In the genomic region with DNA sequence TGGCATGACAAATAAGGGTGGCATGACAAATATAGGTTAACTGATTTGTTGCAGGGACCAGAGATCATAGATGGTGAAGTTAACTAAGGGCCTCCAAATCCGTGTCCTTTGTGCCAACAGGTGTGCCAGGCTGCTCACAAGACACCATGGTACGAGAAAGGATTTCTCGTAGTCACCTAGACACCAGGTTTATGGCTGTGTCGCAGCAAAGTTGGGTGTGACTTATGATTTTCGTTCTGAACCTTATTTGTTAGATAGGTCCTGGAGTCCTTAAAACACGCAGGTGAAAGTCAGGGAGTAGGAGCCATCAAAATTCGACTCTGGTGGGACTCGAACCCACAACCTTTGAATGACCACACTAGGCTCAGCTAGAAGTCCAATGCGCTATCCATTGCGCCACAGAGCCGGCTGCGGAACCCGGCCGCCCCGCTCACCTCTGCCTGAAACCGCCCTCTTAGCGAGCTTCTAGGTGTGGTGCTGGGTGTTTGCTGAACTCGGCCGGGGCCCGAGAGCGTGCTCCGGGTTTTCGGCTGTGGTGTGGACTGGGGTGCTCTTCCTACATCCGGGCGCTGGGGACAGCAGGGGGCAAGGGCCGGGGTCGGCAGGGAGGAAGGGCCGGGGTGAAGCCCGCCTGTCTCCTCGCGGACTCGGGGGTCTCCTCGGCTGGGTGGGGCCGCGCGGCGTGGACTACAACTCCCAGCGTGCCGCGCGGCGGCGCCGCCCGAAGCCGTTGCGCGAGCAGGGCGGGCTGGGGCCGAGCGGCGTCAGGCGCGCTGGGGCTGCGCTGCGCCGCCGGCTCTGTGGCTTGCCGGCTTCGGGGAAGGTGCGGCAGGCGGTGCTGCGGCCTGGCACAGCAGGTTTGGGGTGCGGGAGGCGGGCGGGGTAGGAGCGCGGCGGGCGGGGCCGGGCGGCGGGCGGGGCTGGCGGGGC, we compare ENCODE assay signal across 1 cellular context.
TF ChIP-seq lines count a peak whose summit lies in the region.

Gene SLC27A4, plus strand, starts transcription at position 767 of the 930 bp plus-strand sequence. CDS start 2,606 bp downstream, outside the sequence.

TF ChIP-seq in K562, 482 proteins besides CTCF, POLR2A, EP300 and RAD21 (continued from another document and continues in another):
- TF ChIP-seq, protein P1, sequence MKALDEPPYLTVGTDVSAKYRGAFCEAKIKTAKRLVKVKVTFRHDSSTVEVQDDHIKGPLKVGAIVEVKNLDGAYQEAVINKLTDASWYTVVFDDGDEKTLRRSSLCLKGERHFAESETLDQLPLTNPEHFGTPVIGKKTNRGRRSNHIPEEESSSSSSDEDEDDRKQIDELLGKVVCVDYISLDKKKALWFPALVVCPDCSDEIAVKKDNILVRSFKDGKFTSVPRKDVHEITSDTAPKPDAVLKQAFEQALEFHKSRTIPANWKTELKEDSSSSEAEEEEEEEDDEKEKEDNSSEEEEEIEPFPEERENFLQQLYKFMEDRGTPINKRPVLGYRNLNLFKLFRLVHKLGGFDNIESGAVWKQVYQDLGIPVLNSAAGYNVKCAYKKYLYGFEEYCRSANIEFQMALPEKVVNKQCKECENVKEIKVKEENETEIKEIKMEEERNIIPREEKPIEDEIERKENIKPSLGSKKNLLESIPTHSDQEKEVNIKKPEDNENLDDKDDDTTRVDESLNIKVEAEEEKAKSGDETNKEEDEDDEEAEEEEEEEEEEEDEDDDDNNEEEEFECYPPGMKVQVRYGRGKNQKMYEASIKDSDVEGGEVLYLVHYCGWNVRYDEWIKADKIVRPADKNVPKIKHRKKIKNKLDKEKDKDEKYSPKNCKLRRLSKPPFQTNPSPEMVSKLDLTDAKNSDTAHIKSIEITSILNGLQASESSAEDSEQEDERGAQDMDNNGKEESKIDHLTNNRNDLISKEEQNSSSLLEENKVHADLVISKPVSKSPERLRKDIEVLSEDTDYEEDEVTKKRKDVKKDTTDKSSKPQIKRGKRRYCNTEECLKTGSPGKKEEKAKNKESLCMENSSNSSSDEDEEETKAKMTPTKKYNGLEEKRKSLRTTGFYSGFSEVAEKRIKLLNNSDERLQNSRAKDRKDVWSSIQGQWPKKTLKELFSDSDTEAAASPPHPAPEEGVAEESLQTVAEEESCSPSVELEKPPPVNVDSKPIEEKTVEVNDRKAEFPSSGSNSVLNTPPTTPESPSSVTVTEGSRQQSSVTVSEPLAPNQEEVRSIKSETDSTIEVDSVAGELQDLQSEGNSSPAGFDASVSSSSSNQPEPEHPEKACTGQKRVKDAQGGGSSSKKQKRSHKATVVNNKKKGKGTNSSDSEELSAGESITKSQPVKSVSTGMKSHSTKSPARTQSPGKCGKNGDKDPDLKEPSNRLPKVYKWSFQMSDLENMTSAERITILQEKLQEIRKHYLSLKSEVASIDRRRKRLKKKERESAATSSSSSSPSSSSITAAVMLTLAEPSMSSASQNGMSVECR (CRISPR knock-in tag; IDR thresholded peaks at IDR 0.05) = peak; percentile 94
- TF ChIP-seq TCFL5 (CRISPR knock-in tag; conservative IDR thresholded peaks at IDR 0.05) (no peak), NCOA6 (IDR thresholded peaks at IDR 0.05) (no peak), PHF21A (IDR thresholded peaks at IDR 0.05; ENCODE audit: borderline replicate concordance, low read depth) (peak; percentile 11; the same call in 1 of the 2 replicates), POLR3A (IDR thresholded peaks at IDR 0.05; ENCODE audit: borderline replicate concordance, extremely low read depth, insufficient read depth, insufficient read length) (no peak), MTA1 (IDR thresholded peaks at IDR 0.05; ENCODE audit: borderline replicate concordance) (peak; percentile 92), ZNF384 (IDR thresholded peaks at IDR 0.05; ENCODE audit: low read depth, low read length) (peak; percentile 6), ETV1 (tag; conservative IDR thresholded peaks at IDR 0.05; ENCODE audit: low read depth) (no peak), CREB3 (tag; conservative IDR thresholded peaks at IDR 0.05; ENCODE audit: low read depth) (no peak; the same call in 1 of the 2 replicates), MECOM (CRISPR knock-in tag; IDR thresholded peaks at IDR 0.05) (no peak; the same call in 1 of the 2 replicates), FOSL1 (tag; conservative IDR thresholded peaks at IDR 0.05) (no peak), MYBL2 (IDR thresholded peaks at IDR 0.05; ENCODE audit: low read depth) (no peak), MYBL2 (CRISPR knock-in tag; IDR thresholded peaks at IDR 0.05; ENCODE audit: borderline replicate concordance) (no peak), ZNF41 (CRISPR knock-in tag; conservative IDR thresholded peaks at IDR 0.05) (peak; percentile 54; the same call in 1 of the 2 replicates), MBD2 (IDR thresholded peaks at IDR 0.05; ENCODE audit: borderline replicate concordance, low read depth) (no peak), GABPA (tag; conservative IDR thresholded peaks at IDR 0.05; ENCODE audit: low read depth) (no peak), ZNF318 (IDR thresholded peaks at IDR 0.05; ENCODE audit: borderline replicate concordance in 1 of 2, low read depth in 1 of 2) (no peak), KDM2B (CRISPR knock-in tag; IDR thresholded peaks at IDR 0.05) (peak; percentile 93), HES1 (IDR thresholded peaks at IDR 0.05; ENCODE audit: low read depth) (0 out of 2 replicates have a peak, but pooled peaks have one; percentile 45), ESRRB (CRISPR knock-in tag; IDR thresholded peaks at IDR 0.05; ENCODE audit: borderline replicate concordance) (no peak), MYNN (IDR thresholded peaks at IDR 0.05) (no peak), MYNN (CRISPR knock-in tag; IDR thresholded peaks at IDR 0.05) (no peak), SIX5 (IDR thresholded peaks at IDR 0.05; ENCODE audit: borderline replicate concordance in 1 of 2, insufficient read depth in 1 of 2, low read depth in 1 of 2, low read length in 2 of 2) (peak; percentile 93 to 96), ZNF175 (CRISPR knock-in tag; IDR thresholded peaks at IDR 0.05; ENCODE audit: low read depth) (peak; percentile 78; the same call in 1 of the 2 replicates)
- TF ChIP-seq, protein P2, sequence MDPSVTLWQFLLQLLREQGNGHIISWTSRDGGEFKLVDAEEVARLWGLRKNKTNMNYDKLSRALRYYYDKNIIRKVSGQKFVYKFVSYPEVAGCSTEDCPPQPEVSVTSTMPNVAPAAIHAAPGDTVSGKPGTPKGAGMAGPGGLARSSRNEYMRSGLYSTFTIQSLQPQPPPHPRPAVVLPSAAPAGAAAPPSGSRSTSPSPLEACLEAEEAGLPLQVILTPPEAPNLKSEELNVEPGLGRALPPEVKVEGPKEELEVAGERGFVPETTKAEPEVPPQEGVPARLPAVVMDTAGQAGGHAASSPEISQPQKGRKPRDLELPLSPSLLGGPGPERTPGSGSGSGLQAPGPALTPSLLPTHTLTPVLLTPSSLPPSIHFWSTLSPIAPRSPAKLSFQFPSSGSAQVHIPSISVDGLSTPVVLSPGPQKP (CRISPR knock-in tag; IDR thresholded peaks at IDR 0.05) = no peak
- TF ChIP-seq, protein P3, sequence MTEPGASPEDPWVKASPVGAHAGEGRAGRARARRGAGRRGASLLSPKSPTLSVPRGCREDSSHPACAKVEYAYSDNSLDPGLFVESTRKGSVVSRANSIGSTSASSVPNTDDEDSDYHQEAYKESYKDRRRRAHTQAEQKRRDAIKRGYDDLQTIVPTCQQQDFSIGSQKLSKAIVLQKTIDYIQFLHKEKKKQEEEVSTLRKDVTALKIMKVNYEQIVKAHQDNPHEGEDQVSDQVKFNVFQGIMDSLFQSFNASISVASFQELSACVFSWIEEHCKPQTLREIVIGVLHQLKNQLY (CRISPR knock-in tag; conservative IDR thresholded peaks at IDR 0.05) = peak in 1 of 2 experiments; percentile 77; a peak in 1 of 4 replicates
- TF ChIP-seq, protein P4, sequence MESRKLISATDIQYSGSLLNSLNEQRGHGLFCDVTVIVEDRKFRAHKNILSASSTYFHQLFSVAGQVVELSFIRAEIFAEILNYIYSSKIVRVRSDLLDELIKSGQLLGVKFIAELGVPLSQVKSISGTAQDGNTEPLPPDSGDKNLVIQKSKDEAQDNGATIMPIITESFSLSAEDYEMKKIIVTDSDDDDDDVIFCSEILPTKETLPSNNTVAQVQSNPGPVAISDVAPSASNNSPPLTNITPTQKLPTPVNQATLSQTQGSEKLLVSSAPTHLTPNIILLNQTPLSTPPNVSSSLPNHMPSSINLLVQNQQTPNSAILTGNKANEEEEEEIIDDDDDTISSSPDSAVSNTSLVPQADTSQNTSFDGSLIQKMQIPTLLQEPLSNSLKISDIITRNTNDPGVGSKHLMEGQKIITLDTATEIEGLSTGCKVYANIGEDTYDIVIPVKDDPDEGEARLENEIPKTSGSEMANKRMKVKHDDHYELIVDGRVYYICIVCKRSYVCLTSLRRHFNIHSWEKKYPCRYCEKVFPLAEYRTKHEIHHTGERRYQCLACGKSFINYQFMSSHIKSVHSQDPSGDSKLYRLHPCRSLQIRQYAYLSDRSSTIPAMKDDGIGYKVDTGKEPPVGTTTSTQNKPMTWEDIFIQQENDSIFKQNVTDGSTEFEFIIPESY (CRISPR knock-in tag; IDR thresholded peaks at IDR 0.05) = peak; percentile 94
- TF ChIP-seq, protein P5, sequence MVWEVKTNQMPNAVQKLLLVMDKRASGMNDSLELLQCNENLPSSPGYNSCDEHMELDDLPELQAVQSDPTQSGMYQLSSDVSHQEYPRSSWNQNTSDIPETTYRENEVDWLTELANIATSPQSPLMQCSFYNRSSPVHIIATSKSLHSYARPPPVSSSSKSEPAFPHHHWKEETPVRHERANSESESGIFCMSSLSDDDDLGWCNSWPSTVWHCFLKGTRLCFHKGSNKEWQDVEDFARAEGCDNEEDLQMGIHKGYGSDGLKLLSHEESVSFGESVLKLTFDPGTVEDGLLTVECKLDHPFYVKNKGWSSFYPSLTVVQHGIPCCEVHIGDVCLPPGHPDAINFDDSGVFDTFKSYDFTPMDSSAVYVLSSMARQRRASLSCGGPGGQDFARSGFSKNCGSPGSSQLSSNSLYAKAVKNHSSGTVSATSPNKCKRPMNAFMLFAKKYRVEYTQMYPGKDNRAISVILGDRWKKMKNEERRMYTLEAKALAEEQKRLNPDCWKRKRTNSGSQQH (CRISPR knock-in tag; IDR thresholded peaks at IDR 0.05) = peak; percentile 76; the same call in 1 of the 2 replicates
